Comparison of ENCODE assay signal across 21 cellular contexts in the genomic region with DNA sequence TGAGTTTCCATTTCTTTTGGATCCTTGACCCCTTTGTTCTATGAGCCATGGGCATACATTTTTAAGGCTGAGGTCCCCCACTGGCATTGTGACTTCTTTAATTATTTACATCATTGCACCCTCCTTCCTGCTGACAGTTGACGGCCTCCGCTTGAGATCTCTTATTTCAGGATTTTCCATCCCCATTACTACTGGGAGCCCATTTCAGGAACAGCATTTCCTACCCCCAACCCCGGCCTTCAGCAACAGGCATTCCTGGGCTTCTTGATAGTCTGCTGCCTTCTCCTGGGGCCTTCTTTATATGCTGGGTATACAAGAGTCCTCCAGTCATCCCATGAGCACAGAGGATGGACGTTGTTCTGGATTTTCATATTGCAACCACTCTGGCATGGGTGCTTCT. TPM values are rescaled to one million over a fixed set of nuclear protein-coding genes. Genes with fewer than 3 reads are reported as not detected.
DNase-seq lines count a peak whose midpoint lies in the region; ATAC-seq and TF ChIP-seq lines count a peak whose summit lies in the region.
"Had no signal": no experiment of that assay in that cellular context is flagged by ENCODE, and none has a peak within 500 bp of the region (broad histone marks: within the 10 kb centered on the region; RNA-seq: fewer than 3 reads in every experiment).

No MANE protein-coding gene starts in this region.

- peaks cover 14 to 15% of the 10 kb centered on the region in 2 donors for H3K27me3 ChIP-seq in right atrium auricular region

- no peak overlapping the region for H3K4me3 Mint-ChIP-seq in activated CD8-positive, alpha-beta memory T cell treated with anti-CD3 and anti-CD28 coated beads, Interleukin-2, amount 10 ng/mL, durations not matched to agents 7 days and 5 days
- H3K4me3 Mint-ChIP-seq in endothelial cell (ENCODE audit: unreplicated experiment) (peak overlapping the region; percentile 50), type B pancreatic cell (no peak overlapping the region)
- H3K4me3 Mint-ChIP-seq: B cell; CD8-positive, alpha-beta T cell; GM23338; H9 had no signal

- H3K36me3 ChIP-seq in right atrium auricular region, result no peaks in the 10 kb centered on the region
- H3K36me3 ChIP-seq: BLaER1 had no signal

- H3K4me1 Mint-ChIP-seq in activated CD8-positive, alpha-beta memory T cell treated with anti-CD3 and anti-CD28 coated beads, Interleukin-2, amount 10 ng/mL, durations not matched to agents 7 days and 5 days, result peaks cover 21% of the 10 kb centered on the region
- peaks cover 23% of the 10 kb centered on the region for H3K4me1 Mint-ChIP-seq in endothelial cell (ENCODE audit: unreplicated experiment)
- peaks cover 16% of the 10 kb centered on the region for H3K4me1 Mint-ChIP-seq in type B pancreatic cell (ENCODE audit: unreplicated experiment)

- TF ChIP-seq CTCF in right atrium auricular region (IDR thresholded peaks at IDR 0.05) (no peak), endothelial cell (IDR thresholded peaks at IDR 0.05; ENCODE audit: unreplicated experiment) (no peak), type B pancreatic cell (conservative IDR thresholded peaks at IDR 0.05) (no peak)

- H3K27me3 Mint-ChIP-seq in activated CD8-positive, alpha-beta memory T cell treated with anti-CD3 and anti-CD28 coated beads, Interleukin-2, amount 10 ng/mL, durations not matched to agents 7 days and 5 days, result peaks cover 78% of the 10 kb centered on the region
- H3K27me3 Mint-ChIP-seq in endothelial cell (ENCODE audit: unreplicated experiment) (peaks cover 35% of the 10 kb centered on the region), type B pancreatic cell (peaks cover 97% of the 10 kb centered on the region)

- H3K4me3 ChIP-seq in right atrium auricular region, result no peak overlapping the region
- H3K4me3 ChIP-seq: BLaER1, GM23338 had no signal

- H3K9me3 Mint-ChIP-seq in activated CD8-positive, alpha-beta memory T cell treated with anti-CD3 and anti-CD28 coated beads, Interleukin-2, amount 10 ng/mL, durations not matched to agents 7 days and 5 days (ENCODE audit: low read depth), result no peaks in the 10 kb centered on the region
- H3K9me3 Mint-ChIP-seq in endothelial cell (ENCODE audit: unreplicated experiment) (no peaks in the 10 kb centered on the region), type B pancreatic cell (no peaks in the 10 kb centered on the region)
- H3K9me3 Mint-ChIP-seq: CD8-positive, alpha-beta T cell; H9 had no signal

- no peak for ATAC-seq in activated CD8-positive, alpha-beta memory T cell treated with anti-CD3 and anti-CD28 coated beads, Interleukin-2, amount 10 ng/mL, durations not matched to agents 7 days and 5 days
- ATAC-seq in Right ventricle myocardium superior (ENCODE audit: poor library complexity) (no peak), GM18519 (IDR thresholded peaks at IDR 0.05; ENCODE audit: low FRiP score, unreplicated experiment) (no peak)
- ATAC-seq: CD8-positive, alpha-beta T cell; GM23338; HCT116 had no signal

- H3K36me3 Mint-ChIP-seq in activated CD8-positive, alpha-beta memory T cell treated with anti-CD3 and anti-CD28 coated beads, Interleukin-2, amount 10 ng/mL, durations not matched to agents 7 days and 5 days, result peaks cover 4% of the 10 kb centered on the region
- H3K36me3 Mint-ChIP-seq in endothelial cell (ENCODE audit: low read depth, unreplicated experiment), result peaks cover 39% of the 10 kb centered on the region
- peaks cover 5% of the 10 kb centered on the region for H3K36me3 Mint-ChIP-seq in type B pancreatic cell
- H3K36me3 Mint-ChIP-seq: CD4-positive, CD25-positive, alpha-beta regulatory T cell; CD8-positive, alpha-beta T cell had no signal

- CTCF ChIA-PET in activated CD8-positive, alpha-beta memory T cell treated with anti-CD3 and anti-CD28 coated beads, Interleukin-2, amount 10 ng/mL, durations not matched to agents 7 days and 5 days (lab: Charles Lee), result no interaction called here

- peak; percentile 48 for DNase-seq in activated CD8-positive, alpha-beta memory T cell treated with anti-CD3 and anti-CD28 coated beads for 24 hours
- no peak for DNase-seq in activated CD8-positive, alpha-beta memory T cell treated with anti-CD3 and anti-CD28 coated beads, Interleukin-2, amount 10 ng/mL, durations not matched to agents 7 days and 5 days
- DNase-seq in right atrium auricular region (ENCODE audit: low spot score), result peak; percentile 11
- no peak for DNase-seq in Right ventricle myocardium superior
- DNase-seq in endothelial cell (ENCODE audit: low spot score), result no peak
- peak; percentile 50 for DNase-seq in type B pancreatic cell (ENCODE audit: extremely low spot score, unreplicated experiment)
- no peak for DNase-seq in NCI-H82 treated with DMSO at 0.1 percent for 48 hours (lab: John Stamatoyannopoulos, UW; ENCODE audit: unreplicated experiment)
- DNase-seq: Caco-2; CD4-positive, CD25-positive, alpha-beta regulatory T cell; CD8-positive, alpha-beta T cell; DMS153; DND-41; H9 had no signal

- H3K9me3 ChIP-seq in right atrium auricular region, result no peaks in the 10 kb centered on the region
- H3K9me3 ChIP-seq: BLaER1, Caco-2 had no signal

- H3K27ac ChIP-seq in right atrium auricular region, result no peak overlapping the region
- H3K27ac ChIP-seq: 22Rv1, BLaER1, C4-2B had no signal

- no peak overlapping the region for H3K27ac Mint-ChIP-seq in activated CD8-positive, alpha-beta memory T cell treated with anti-CD3 and anti-CD28 coated beads, Interleukin-2, amount 10 ng/mL, durations not matched to agents 7 days and 5 days
- H3K27ac Mint-ChIP-seq in endothelial cell (ENCODE audit: unreplicated experiment), result peak overlapping the region; percentile 30
- H3K27ac Mint-ChIP-seq in type B pancreatic cell, result no peak overlapping the region
- H3K27ac Mint-ChIP-seq: B cell; CD4-positive, CD25-positive, alpha-beta regulatory T cell; CD8-positive, alpha-beta T cell; GM23338; H9 had no signal

- intact Hi-C loops in Right ventricle myocardium superior (cut with DNase I), result no loop called here

- peaks cover 0 to 20% of the 10 kb centered on the region in 2 donors for H3K4me1 ChIP-seq in right atrium auricular region
- H3K4me1 ChIP-seq: Caco-2 had no signal

RNA-seq across cellular contexts. Expression of gene ULBP1, which starts 3.8 kb away (rescaled TPM):
- 1 to 10 TPM in 1 of 2 experiments, under 1 TPM in 1; 0.82 to 1.2 TPM for total RNA-seq in activated CD8-positive, alpha-beta memory T cell treated with anti-CD3 and anti-CD28 coated beads, Interleukin-2, amount 10 ng/mL, durations not matched to agents 7 days and 5 days
- total RNA-seq in right atrium auricular region (under 1 TPM; 0.11 to 0.31 TPM), Right ventricle myocardium superior (0.13 TPM), endothelial cell (ENCODE audit: unreplicated experiment) (24.8 TPM), type B pancreatic cell (ENCODE audit: low replicate concordance) (0.48 and 8.2 TPM in 2 replicates)

RNA-seq across cellular contexts. Expression of gene ULBP2, which starts 25.8 kb away (rescaled TPM):
- total RNA-seq in activated CD8-positive, alpha-beta memory T cell treated with anti-CD3 and anti-CD28 coated beads, Interleukin-2, amount 10 ng/mL, durations not matched to agents 7 days and 5 days, result under 1 TPM; 0.80 to 0.99 TPM
- total RNA-seq in right atrium auricular region (1 to 10 TPM in 1 of 2 donors, under 1 TPM in 1; 0.82 to 2.4 TPM), Right ventricle myocardium superior (0.65 TPM), endothelial cell (ENCODE audit: unreplicated experiment) (9.9 TPM), type B pancreatic cell (ENCODE audit: low replicate concordance) (1.4 TPM in 1 of 2 replicates, not detected in the other)
- total RNA-seq: B cell, GM23338, H9 had no signal

RNA-seq across cellular contexts. Expression of gene RAET1G, which starts 44.7 kb away (rescaled TPM):
- not detected for total RNA-seq in activated CD8-positive, alpha-beta memory T cell treated with anti-CD3 and anti-CD28 coated beads, Interleukin-2, amount 10 ng/mL, durations not matched to agents 7 days and 5 days
- total RNA-seq in right atrium auricular region (1 to 10 TPM; 1.5 to 1.6 TPM), Right ventricle myocardium superior (not detected), endothelial cell (ENCODE audit: unreplicated experiment) (3.8 TPM), type B pancreatic cell (ENCODE audit: low replicate concordance) (0.53 and 2.1 TPM in 2 replicates)
- total RNA-seq: B cell; Caco-2; CD8-positive, alpha-beta T cell; GM23338; H4; H9 had no signal

RNA-seq across cellular contexts. Expression of gene RAET1L, which starts 57.7 kb away (rescaled TPM):
- total RNA-seq in activated CD8-positive, alpha-beta memory T cell treated with anti-CD3 and anti-CD28 coated beads, Interleukin-2, amount 10 ng/mL, durations not matched to agents 7 days and 5 days, result not detected
- total RNA-seq in right atrium auricular region (not detected), Right ventricle myocardium superior (not detected), endothelial cell (ENCODE audit: unreplicated experiment) (not detected), type B pancreatic cell (ENCODE audit: low replicate concordance) (not detected in 2 replicates)
- total RNA-seq: B cell; Caco-2; CD4-positive, CD25-positive, alpha-beta regulatory T cell; CD8-positive, alpha-beta T cell; GM23338; H4; H9 had no signal

Comparison
In these comparisons a context has a peak if more than half of its experiments do, and no peak if none do; other contexts are left out.
1. DNase-seq: peak in activated CD8-positive, alpha-beta memory T cell treated with anti-CD3 and anti-CD28 coated beads for 24 hours (single experiment), right atrium auricular region (single experiment) and type B pancreatic cell (single experiment); none in activated CD8-positive, alpha-beta memory T cell treated with anti-CD3 and anti-CD28 coated beads, Interleukin-2, amount 10 ng/mL, durations not matched to agents 7 days and 5 days (single experiment), Right ventricle myocardium superior (single experiment), endothelial cell (single experiment) and NCI-H82 treated with DMSO at 0.1 percent for 48 hours (single experiment).